In the genomic region with DNA sequence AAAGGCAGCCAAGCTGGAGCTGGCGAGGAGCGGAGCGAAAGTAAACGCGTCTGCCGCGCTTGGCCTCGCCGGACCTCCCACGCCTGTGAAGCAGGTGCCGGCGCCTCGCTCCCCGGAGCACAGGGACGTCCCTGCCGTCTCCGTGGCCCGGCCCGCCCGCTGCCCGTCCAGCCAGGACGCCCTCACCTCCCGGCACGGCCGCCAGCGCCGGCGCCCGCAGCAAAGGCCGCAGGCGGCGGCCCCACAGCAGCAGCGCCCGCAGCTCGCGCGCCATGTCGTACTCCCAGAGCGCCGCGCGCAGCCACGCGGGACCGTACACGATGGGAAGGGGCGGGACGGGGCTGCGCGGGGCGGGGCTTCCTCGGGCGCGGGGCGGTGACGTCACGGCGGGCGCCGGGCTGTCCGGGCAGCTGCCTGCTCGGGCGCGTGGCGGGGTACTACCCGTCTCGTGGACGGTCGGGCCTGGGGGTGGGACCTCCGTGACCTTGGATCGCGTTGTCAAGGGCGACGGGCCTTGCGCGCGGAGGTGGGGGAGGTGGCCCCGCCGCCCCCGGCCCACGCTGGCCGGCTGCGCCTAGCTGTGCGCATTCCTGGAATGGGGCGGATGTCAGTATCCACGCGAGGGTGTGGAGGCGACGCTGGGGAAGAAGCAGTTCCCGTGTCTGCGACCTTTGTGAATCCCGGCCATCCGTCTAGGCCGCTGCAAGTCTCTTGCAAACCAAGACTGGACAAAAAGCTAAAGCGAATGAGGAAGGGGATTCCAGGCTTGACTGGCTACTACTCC, we compare ENCODE assay signal across 8 cellular contexts. TPM values are rescaled to one million over a fixed set of nuclear protein-coding genes. Genes with fewer than 3 reads are reported as not detected.
DNase-seq lines count a peak whose midpoint lies in the region; ATAC-seq and TF ChIP-seq lines count a peak whose summit lies in the region.

A gene (minus strand): TSS at position 290 of the 784 bp plus-strand sequence. CDS start 16 bp downstream, at position 274.

- peak; percentile 89 for TF ChIP-seq POLR2A in Raji (IDR thresholded peaks at IDR 0.05; ENCODE audit: insufficient read depth, low read depth, low read length)

- ATAC-seq in GM21717 (IDR thresholded peaks at IDR 0.05; ENCODE audit: unreplicated experiment): peak; percentile 68

- H3K36me3 ChIP-seq in KMS-11 (ENCODE audit: insufficient read depth) (no peaks in the 10 kb centered on the region; the same call in 1 of the 2 replicates), neural cell (ENCODE audit: insufficient read depth, low read length) (no peaks in the 10 kb centered on the region)

- H3K4me3 ChIP-seq in KMS-11 (IDR thresholded peaks at IDR 0.05; ENCODE audit: insufficient read depth, low read depth, low read length): peak within 1 kb of the TSS; percentile 11
- H3K4me3 ChIP-seq in neural cell (ENCODE audit: low read length): peak within 1 kb of the TSS; percentile 98

- TF ChIP-seq CTCF in KMS-11 (conservative IDR thresholded peaks at IDR 0.05; ENCODE audit: low read depth, low read length): no peak
- TF ChIP-seq CTCF in neural cell (IDR thresholded peaks at IDR 0.05; ENCODE audit: poor library complexity, severe bottlenecking): peak; percentile 25

- H3K79me2 ChIP-seq in KMS-11 (ENCODE audit: insufficient read depth, low read depth) (peaks cover 48% of the 10 kb centered on the region), neural cell (replicated peaks; ENCODE audit: insufficient read depth, low read length) (peaks cover 8% of the 10 kb centered on the region)

- no peaks in the 10 kb centered on the region for H3F3A ChIP-seq in neural cell (ENCODE audit: insufficient read depth, low read length, poor library complexity, severe bottlenecking)

- H3K27me3 ChIP-seq in KMS-11 (ENCODE audit: insufficient read depth, low read depth) (no peaks in the 10 kb centered on the region), neural cell (ENCODE audit: insufficient read depth, low read depth, low read length) (no peaks in the 10 kb centered on the region)

- peak within 1 kb of the TSS; percentile 94 for H3K27ac Mint-ChIP-seq in stimulated activated naive CD8-positive, alpha-beta T cell treated with anti-CD3 and anti-CD28 coated beads, Interleukin-15, Interleukin-2, amounts not matched to agents 100 ng/mL and 50 ng/mL, for 24 hours

- peak within 1 kb of the TSS; percentile 97 for H2AFZ ChIP-seq in KMS-11 (ENCODE audit: low read depth)
- H2AFZ ChIP-seq in neural cell (ENCODE audit: low read depth, low read length): peak within 1 kb of the TSS; percentile 99

- no peaks in the 10 kb centered on the region for H3K27me3 Mint-ChIP-seq in stimulated activated naive CD8-positive, alpha-beta T cell treated with anti-CD3 and anti-CD28 coated beads, Interleukin-15, Interleukin-2, amounts not matched to agents 100 ng/mL and 50 ng/mL, for 24 hours

- H3K9me3 Mint-ChIP-seq in stimulated activated naive CD8-positive, alpha-beta T cell treated with anti-CD3 and anti-CD28 coated beads, Interleukin-15, Interleukin-2, amounts not matched to agents 100 ng/mL and 50 ng/mL, for 24 hours: no peaks in the 10 kb centered on the region

- peak; percentile 60 for TF ChIP-seq EP300 in neural cell (conservative IDR thresholded peaks at IDR 0.05; ENCODE audit: poor library complexity, severe bottlenecking)

- DNase-seq in DMS53 treated with DMSO at 0.1 percent for 48 hours (lab: John Stamatoyannopoulos, UW; ENCODE audit: unreplicated experiment) (peak; percentile 49), fibroblast of the conjunctiva (ENCODE audit: low read depth) (peak; percentile 43)
- DNase-seq in activated effector memory CD4-positive, alpha-beta T cell treated with anti-CD3 and anti-CD28 coated beads, Interleukin-2, amount 50 U/mL, for 16 hours: peak; percentile 96

- peaks cover 46% of the 10 kb centered on the region for H3K4me1 Mint-ChIP-seq in stimulated activated naive CD8-positive, alpha-beta T cell treated with anti-CD3 and anti-CD28 coated beads, Interleukin-15, Interleukin-2, amounts not matched to agents 100 ng/mL and 50 ng/mL, for 24 hours (ENCODE audit: low read depth)

- H3K27ac ChIP-seq in KMS-11: peak within 1 kb of the TSS; percentile 85
- peak within 1 kb of the TSS; percentile 79 for H3K27ac ChIP-seq in neural cell (ENCODE audit: low read length)

- no peaks in the 10 kb centered on the region for H3K9me2 ChIP-seq in neural cell (ENCODE audit: insufficient read depth, low read length)

- peaks cover 46% of the 10 kb centered on the region for H3K4me1 ChIP-seq in KMS-11 (ENCODE audit: low read depth, poor library complexity, severe bottlenecking)

- H4K20me1 ChIP-seq in KMS-11 (ENCODE audit: insufficient read depth) (no peaks in the 10 kb centered on the region), neural cell (ENCODE audit: insufficient read depth) (no peaks in the 10 kb centered on the region)

- peak; percentile 42 for TF ChIP-seq RAD21 in neural cell (conservative IDR thresholded peaks at IDR 0.05)

- peak within 1 kb of the TSS; percentile 91 for H3K4me3 Mint-ChIP-seq in stimulated activated naive CD8-positive, alpha-beta T cell treated with anti-CD3 and anti-CD28 coated beads, Interleukin-15, Interleukin-2, amounts not matched to agents 100 ng/mL and 50 ng/mL, for 24 hours

- H3K9me3 ChIP-seq in neural cell (ENCODE audit: low read length): no peaks in the 10 kb centered on the region

- H3K36me3 Mint-ChIP-seq in stimulated activated naive CD8-positive, alpha-beta T cell treated with anti-CD3 and anti-CD28 coated beads, Interleukin-15, Interleukin-2, amounts not matched to agents 100 ng/mL and 50 ng/mL, for 24 hours (ENCODE audit: low read depth): peaks cover 37% of the 10 kb centered on the region

- H3K9ac ChIP-seq in KMS-11 (peak within 1 kb of the TSS; percentile 98), neural cell (ENCODE audit: low read length) (peak within 1 kb of the TSS; percentile 82)

- H3K4me2 ChIP-seq in KMS-11 (peak within 1 kb of the TSS; percentile 100), neural cell (ENCODE audit: low read length) (peak within 1 kb of the TSS; percentile 95)

TF ChIP-seq in neural cell, 6 proteins besides CTCF, POLR2A, EP300 and RAD21:
- TF ChIP-seq SMC3 (conservative IDR thresholded peaks at IDR 0.05; ENCODE audit: poor library complexity) (peak; percentile 51), MXI1 (conservative IDR thresholded peaks at IDR 0.05; ENCODE audit: poor library complexity, severe bottlenecking) (peak; percentile 98), POLR2AphosphoS5 (IDR thresholded peaks at IDR 0.05) (peak; percentile 93), EZH2 (IDR thresholded peaks at IDR 0.05; ENCODE audit: borderline replicate concordance, insufficient read depth, low read length, poor library complexity, severe bottlenecking) (no peak), TAF1 (IDR thresholded peaks at IDR 0.05; ENCODE audit: low read depth) (peak; percentile 12)
- TF ChIP-seq, protein P1, sequence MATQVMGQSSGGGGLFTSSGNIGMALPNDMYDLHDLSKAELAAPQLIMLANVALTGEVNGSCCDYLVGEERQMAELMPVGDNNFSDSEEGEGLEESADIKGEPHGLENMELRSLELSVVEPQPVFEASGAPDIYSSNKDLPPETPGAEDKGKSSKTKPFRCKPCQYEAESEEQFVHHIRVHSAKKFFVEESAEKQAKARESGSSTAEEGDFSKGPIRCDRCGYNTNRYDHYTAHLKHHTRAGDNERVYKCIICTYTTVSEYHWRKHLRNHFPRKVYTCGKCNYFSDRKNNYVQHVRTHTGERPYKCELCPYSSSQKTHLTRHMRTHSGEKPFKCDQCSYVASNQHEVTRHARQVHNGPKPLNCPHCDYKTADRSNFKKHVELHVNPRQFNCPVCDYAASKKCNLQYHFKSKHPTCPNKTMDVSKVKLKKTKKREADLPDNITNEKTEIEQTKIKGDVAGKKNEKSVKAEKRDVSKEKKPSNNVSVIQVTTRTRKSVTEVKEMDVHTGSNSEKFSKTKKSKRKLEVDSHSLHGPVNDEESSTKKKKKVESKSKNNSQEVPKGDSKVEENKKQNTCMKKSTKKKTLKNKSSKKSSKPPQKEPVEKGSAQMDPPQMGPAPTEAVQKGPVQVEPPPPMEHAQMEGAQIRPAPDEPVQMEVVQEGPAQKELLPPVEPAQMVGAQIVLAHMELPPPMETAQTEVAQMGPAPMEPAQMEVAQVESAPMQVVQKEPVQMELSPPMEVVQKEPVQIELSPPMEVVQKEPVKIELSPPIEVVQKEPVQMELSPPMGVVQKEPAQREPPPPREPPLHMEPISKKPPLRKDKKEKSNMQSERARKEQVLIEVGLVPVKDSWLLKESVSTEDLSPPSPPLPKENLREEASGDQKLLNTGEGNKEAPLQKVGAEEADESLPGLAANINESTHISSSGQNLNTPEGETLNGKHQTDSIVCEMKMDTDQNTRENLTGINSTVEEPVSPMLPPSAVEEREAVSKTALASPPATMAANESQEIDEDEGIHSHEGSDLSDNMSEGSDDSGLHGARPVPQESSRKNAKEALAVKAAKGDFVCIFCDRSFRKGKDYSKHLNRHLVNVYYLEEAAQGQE (IDR thresholded peaks at IDR 0.05; ENCODE audit: borderline replicate concordance): peak; percentile 33

RNA-seq across cellular contexts. Expression of the gene that starts here (rescaled TPM):
- polyA plus RNA-seq in neural cell: 73.0 and 91.0 TPM in 2 replicates
- polyA minus RNA-seq in neural cell: 70.1 and 73.6 TPM in 2 replicates

Comparison
In these comparisons a context has a peak if more than half of its experiments do, and no peak if none do; other contexts are left out.
1. Peak in every context shown above with its lines: DNase-seq, ATAC-seq, H3K4me3 ChIP-seq and H3K27ac ChIP-seq.
2. DNase-seq: peak in every context shown above with its lines; median percentile 96 in activated effector memory CD4-positive, alpha-beta T cell treated with anti-CD3 and anti-CD28 coated beads, Interleukin-2, amount 50 U/mL, for 16 hours; 49 in DMS53 treated with DMSO at 0.1 percent for 48 hours; 43 in fibroblast of the conjunctiva.